Comparison of ENCODE assay signal across 1 cellular context in the genomic region with DNA sequence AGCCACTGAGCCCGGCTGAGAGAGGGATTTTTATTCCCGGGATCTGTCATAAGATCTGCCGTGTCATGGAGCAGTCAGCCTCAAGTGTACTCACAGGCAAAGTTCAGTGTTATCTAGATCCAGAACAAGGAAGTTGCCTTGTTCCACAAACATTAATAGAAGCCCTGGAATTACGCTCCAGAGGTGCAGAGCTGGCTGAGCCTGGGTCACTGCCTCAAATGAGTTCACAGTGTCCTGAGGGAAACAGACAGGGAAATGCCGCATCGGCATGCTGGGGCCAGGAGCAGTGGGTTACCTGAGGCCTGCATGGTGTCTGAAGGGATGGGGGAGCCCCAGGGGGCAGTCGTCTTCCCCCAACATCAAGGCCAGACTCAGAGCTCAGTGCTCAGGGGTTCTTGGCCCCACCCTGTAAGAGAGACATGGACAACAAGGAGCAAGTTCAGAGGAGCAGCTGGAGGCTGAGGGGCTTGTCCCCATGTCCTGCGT.
TF ChIP-seq lines count a peak whose summit lies in the region.

No MANE protein-coding gene starts in this region.

TF ChIP-seq in GM23338, 12 proteins besides CTCF, POLR2A, EP300 and RAD21 (continued from another document):
- no peak for TF ChIP-seq EZH2 (IDR thresholded peaks at IDR 0.05; ENCODE audit: low read depth, unreplicated experiment)
- no peak for TF ChIP-seq EZH2phosphoT487 (IDR thresholded peaks at IDR 0.05; ENCODE audit: unreplicated experiment)
- TF ChIP-seq POLR2AphosphoS5 (IDR thresholded peaks at IDR 0.05; ENCODE audit: low read depth) = no peak
- TF ChIP-seq NANOG (IDR thresholded peaks at IDR 0.05; ENCODE audit: borderline replicate concordance) = no peak
TF ChIP-seq in GM23338: peak in this region for 0.
